12 cellular contexts compared by ENCODE assay signal in the genomic region with DNA sequence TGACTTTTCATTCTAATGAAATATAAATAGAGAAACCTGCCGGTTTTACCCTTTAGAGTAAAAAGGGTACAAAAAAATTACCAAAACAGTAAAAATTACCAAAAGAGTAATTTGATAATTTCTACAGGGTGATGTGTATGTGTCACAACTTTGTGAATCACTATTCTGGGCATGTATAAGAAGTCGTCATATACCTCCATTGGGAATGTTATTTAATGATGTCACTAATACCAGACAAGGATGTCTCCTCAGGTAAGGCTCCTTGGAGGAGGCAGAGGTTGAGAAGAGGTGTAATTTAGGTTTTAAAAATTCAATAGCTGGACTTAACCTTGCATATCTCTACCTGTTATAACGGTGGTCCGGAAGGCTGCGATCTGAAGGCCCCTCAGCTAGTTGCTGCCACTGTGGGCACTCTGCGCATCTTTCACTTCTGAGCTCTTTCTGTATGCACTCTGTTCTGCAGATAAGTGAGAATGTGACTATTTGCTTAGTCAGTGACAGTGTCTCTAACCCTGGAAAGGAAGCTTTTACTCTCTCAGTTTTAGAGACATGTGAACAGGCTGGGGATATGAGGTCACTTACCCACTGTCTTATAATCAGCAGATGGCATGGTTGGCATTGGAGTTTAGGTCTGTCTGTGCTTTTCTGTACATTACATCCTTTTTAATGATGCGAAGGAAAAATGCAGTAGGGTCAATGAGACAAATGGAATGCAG. TPM values are rescaled to one million over a fixed set of nuclear protein-coding genes. Genes with fewer than 3 reads are reported as not detected.
DNase-seq lines count a peak whose midpoint lies in the region; ATAC-seq and TF ChIP-seq lines count a peak whose summit lies in the region.
"Had no signal": no experiment of that assay in that cellular context is flagged by ENCODE, and none has a peak within 500 bp of the region (broad histone marks: within the 10 kb centered on the region; RNA-seq: fewer than 3 reads in every experiment).

No MANE protein-coding gene starts in this region.

- no peaks in the 10 kb centered on the region for H4K20me1 ChIP-seq in mammary epithelial cell (ENCODE audit: insufficient read depth, low read length)

- H3K4me3 ChIP-seq in mammary epithelial cell (replicated peaks in 1 of 3; ENCODE audit: insufficient read depth in 1 of 3, low read depth in 2 of 3, low read length in 3 of 3): no peak overlapping the region
- no peak overlapping the region for H3K4me3 ChIP-seq in lower leg skin (ENCODE audit: low read depth, poor library complexity, severe bottlenecking)

- 95% methylated on average over 7 of the region's 7 CpGs for WGBS in mammary epithelial cell (ENCODE audit: low coverage, missing lambda C conversion rate)
- 92 to 94% methylated on average over 7 of the region's 7 CpGs for WGBS in lower leg skin, 2 donors

- TF ChIP-seq POLR2A in lower leg skin (IDR thresholded peaks at IDR 0.05): no peak

- H3K27me3 Mint-ChIP-seq in MCF 10A (ENCODE audit: insufficient read depth, unreplicated experiment) (no peaks in the 10 kb centered on the region), glutamatergic neuron (ENCODE audit: unreplicated experiment) (peaks cover 21% of the 10 kb centered on the region)
- no peaks in the 10 kb centered on the region for H3K27me3 Mint-ChIP-seq in activated CD8-positive, alpha-beta T cell treated with anti-CD3 and anti-CD28 coated beads for 36 hours
- peaks cover 8% of the 10 kb centered on the region for H3K27me3 Mint-ChIP-seq in stimulated activated naive CD8-positive, alpha-beta T cell treated with anti-CD3 and anti-CD28 coated beads, Interleukin-15, amount 100 ng/mL, for 72 hours

- DNase-seq in MCF 10A (ENCODE audit: unreplicated experiment) (no peak), mammary epithelial cell (no peak), glutamatergic neuron (no peak), lower leg skin (ENCODE audit: low spot score in 2 of 2) (no peak), AG08395 (ENCODE audit: low spot score) (no peak)
- DNase-seq in activated CD8-positive, alpha-beta T cell treated with anti-CD3 and anti-CD28 coated beads for 36 hours: peak; percentile 10
- no peak for DNase-seq in stimulated activated naive CD8-positive, alpha-beta T cell treated with anti-CD3 and anti-CD28 coated beads, Interleukin-15, amount 100 ng/mL, for 72 hours
- DNase-seq: NCI-H446 had no signal

- H3K4me2 ChIP-seq in mammary epithelial cell (ENCODE audit: insufficient read depth, low read depth, low read length): no peak overlapping the region

- no peak overlapping the region for H3K27ac Mint-ChIP-seq in MCF 10A (ENCODE audit: low read depth, unreplicated experiment)
- H3K27ac Mint-ChIP-seq in activated CD8-positive, alpha-beta T cell treated with anti-CD3 and anti-CD28 coated beads for 36 hours: peak overlapping the region; percentile 71
- H3K27ac Mint-ChIP-seq in glutamatergic neuron (ENCODE audit: unreplicated experiment): no peak overlapping the region
- no peak overlapping the region for H3K27ac Mint-ChIP-seq in stimulated activated naive CD8-positive, alpha-beta T cell treated with anti-CD3 and anti-CD28 coated beads, Interleukin-15, amount 100 ng/mL, for 72 hours

- peak; percentile 27 for ATAC-seq in activated CD8-positive, alpha-beta T cell treated with anti-CD3 and anti-CD28 coated beads for 36 hours
- peak; percentile 30 for ATAC-seq in stimulated activated naive CD8-positive, alpha-beta T cell treated with anti-CD3 and anti-CD28 coated beads, Interleukin-15, amount 100 ng/mL, for 72 hours
- no peak for ATAC-seq in GM21576 (IDR thresholded peaks at IDR 0.05; ENCODE audit: unreplicated experiment)

- H3K79me2 ChIP-seq in mammary epithelial cell (ENCODE audit: insufficient read depth, low read length): no peaks in the 10 kb centered on the region

- no TSS peak for BruUV-seq in MCF 10A (replicated peaks; lab: Mats Ljungman, UMichigan)
- BruUV-seq in mammary epithelial cell (replicated peaks; lab: Mats Ljungman, UMichigan): no TSS peak

- H3K9me3 Mint-ChIP-seq in MCF 10A (ENCODE audit: unreplicated experiment) (no peaks in the 10 kb centered on the region), glutamatergic neuron (ENCODE audit: unreplicated experiment) (peaks cover 8% of the 10 kb centered on the region)
- no peaks in the 10 kb centered on the region for H3K9me3 Mint-ChIP-seq in activated CD8-positive, alpha-beta T cell treated with anti-CD3 and anti-CD28 coated beads for 36 hours
- H3K9me3 Mint-ChIP-seq in stimulated activated naive CD8-positive, alpha-beta T cell treated with anti-CD3 and anti-CD28 coated beads, Interleukin-15, amount 100 ng/mL, for 72 hours: no peaks in the 10 kb centered on the region

- H2AFZ ChIP-seq in mammary epithelial cell (ENCODE audit: low read depth, low read length): no peak overlapping the region

- H3K27ac ChIP-seq in mammary epithelial cell (ENCODE audit: insufficient read depth, low read depth, low read length): no peak overlapping the region
- H3K27ac ChIP-seq: BLaER1, SJCRH30 had no signal

- peaks cover 20% of the 10 kb centered on the region for H3K4me1 ChIP-seq in mammary epithelial cell (ENCODE audit: insufficient read depth, low read length)
- H3K4me1 ChIP-seq: SJCRH30 had no signal

- CTCF ChIA-PET in MCF 10A (lab: Yijun Ruan, JAX): interaction anchor here (0.5 to 0.7 kb wide), 2 partner anchors 32 to 380 kb away, joined by 3 read pairs; no protein-coding TSS in a partner anchor
- CTCF ChIA-PET in mammary epithelial cell (lab: Charles Lee; ENCODE audit: low non-redundant PET): no interaction called here
- CTCF ChIA-PET in activated CD8-positive, alpha-beta T cell treated with anti-CD3 and anti-CD28 coated beads for 36 hours (lab: Charles Lee): interaction anchor here (1.6 kb wide), 1 partner anchor 121 kb away, joined by 7 read pairs; no protein-coding TSS in a partner anchor

- intact Hi-C loops in MCF 10A (cut with micrococcal nuclease): loop anchor here (5.0 kb wide), 2 partner anchors 73 to 273 kb away; partner anchors contain the start of genes NUCB2 and RPS13
- intact Hi-C loops in mammary epithelial cell (cut with micrococcal nuclease): loop anchor here (5.0 to 10.0 kb wide), 3 partner anchors 38 to 276 kb away; partner anchors contain the start of gene RPS13
- intact Hi-C loops in activated CD8-positive, alpha-beta T cell treated with anti-CD3 and anti-CD28 coated beads for 36 hours (cut with micrococcal nuclease): loop anchor here (5.0 kb wide), 3 partner anchors 53 to 118 kb away; partner anchors contain the start of gene NUCB2
- intact Hi-C loops in lower leg skin (cut with DNase I; ENCODE audit: low total_unique reads): loop anchor here (5.0 kb wide), 1 partner anchor 113 kb away; no protein-coding TSS in a partner anchor

- TF ChIP-seq CTCF in MCF 10A (IDR thresholded peaks at IDR 0.05; ENCODE audit: unreplicated experiment) (no peak), mammary epithelial cell (conservative IDR thresholded peaks at IDR 0.05 in 1 of 2, IDR thresholded peaks at IDR 0.05 in 1 of 2; ENCODE audit: extremely low read depth in 1 of 2, insufficient read depth in 1 of 2, low read depth in 1 of 2, low read length in 2 of 2) (no peak), glutamatergic neuron (IDR thresholded peaks at IDR 0.05; ENCODE audit: partially characterized antibody, unreplicated experiment) (no peak), lower leg skin (IDR thresholded peaks at IDR 0.05) (no peak)
- TF ChIP-seq CTCF in activated CD8-positive, alpha-beta T cell treated with anti-CD3 and anti-CD28 coated beads for 36 hours (IDR thresholded peaks at IDR 0.05): no peak

- H3K4me1 Mint-ChIP-seq in MCF 10A (ENCODE audit: insufficient read depth, unreplicated experiment) (peaks cover 5% of the 10 kb centered on the region), glutamatergic neuron (ENCODE audit: low read depth, unreplicated experiment) (peaks cover 11% of the 10 kb centered on the region)
- peaks cover 34% of the 10 kb centered on the region for H3K4me1 Mint-ChIP-seq in activated CD8-positive, alpha-beta T cell treated with anti-CD3 and anti-CD28 coated beads for 36 hours (ENCODE audit: low read depth)
- peaks cover 45% of the 10 kb centered on the region for H3K4me1 Mint-ChIP-seq in stimulated activated naive CD8-positive, alpha-beta T cell treated with anti-CD3 and anti-CD28 coated beads, Interleukin-15, amount 100 ng/mL, for 72 hours

- no peaks in the 10 kb centered on the region for H3K27me3 ChIP-seq in mammary epithelial cell (ENCODE audit: insufficient read depth, low read length)
- H3K27me3 ChIP-seq: SJCRH30 had no signal

- H3K36me3 Mint-ChIP-seq in MCF 10A (ENCODE audit: insufficient read depth, unreplicated experiment) (peaks cover 4% of the 10 kb centered on the region), glutamatergic neuron (ENCODE audit: unreplicated experiment) (no peaks in the 10 kb centered on the region)
- peaks cover 6% of the 10 kb centered on the region for H3K36me3 Mint-ChIP-seq in activated CD8-positive, alpha-beta T cell treated with anti-CD3 and anti-CD28 coated beads for 36 hours (ENCODE audit: low read depth)

- POLR2A ChIA-PET in MCF 10A (lab: Yijun Ruan, JAX): no interaction called here
- POLR2A ChIA-PET in activated CD8-positive, alpha-beta T cell treated with anti-CD3 and anti-CD28 coated beads for 36 hours (lab: Charles Lee): interaction anchor here (1.1 to 2.0 kb wide), 2 partner anchors 75 to 272 kb away, joined by 3 to 7 read pairs; partner anchors contain the start of gene NUCB2

- in situ Hi-C loops in mammary epithelial cell (cut with MboI; ENCODE audit: low sequenced_read_pairs in 2 of 2): loop anchor here in 1 of 2 donors (25.0 kb wide), 1 partner anchor 113 kb away; no protein-coding TSS in a partner anchor

- no peaks in the 10 kb centered on the region for H3K36me3 ChIP-seq in mammary epithelial cell (ENCODE audit: insufficient read depth, low read length)
- H3K36me3 ChIP-seq: SJCRH30 had no signal

- H3K4me3 Mint-ChIP-seq in MCF 10A (ENCODE audit: unreplicated experiment) (peak overlapping the region; percentile 75), glutamatergic neuron (ENCODE audit: unreplicated experiment) (peak overlapping the region; percentile 90)
- peak overlapping the region; percentile 87 for H3K4me3 Mint-ChIP-seq in activated CD8-positive, alpha-beta T cell treated with anti-CD3 and anti-CD28 coated beads for 36 hours
- peak overlapping the region; percentile 86 to 90 for H3K4me3 Mint-ChIP-seq in stimulated activated naive CD8-positive, alpha-beta T cell treated with anti-CD3 and anti-CD28 coated beads, Interleukin-15, amount 100 ng/mL, for 72 hours

- no peaks in the 10 kb centered on the region for H3K9me3 ChIP-seq in mammary epithelial cell (replicated peaks; ENCODE audit: insufficient read depth, low read length)
- H3K9me3 ChIP-seq: SJCRH30 had no signal

- dilution Hi-C loops in mammary epithelial cell (cut with HindIII; ENCODE audit: low sequenced_read_pairs): no loop called here

- no peak overlapping the region for H3K9ac ChIP-seq in mammary epithelial cell (ENCODE audit: insufficient read depth, low read length)
- H3K9ac ChIP-seq: BLaER1 had no signal

RNA-seq across cellular contexts. Expression of gene NCR3LG1, which starts 1.0 kb away (rescaled TPM):
- 13.6 and 14.2 TPM in 2 replicates for total RNA-seq in MCF 10A (2022)
- total RNA-seq in mammary epithelial cell: 10 to 100 TPM in 1 of 2 donors, 1 to 10 TPM in 1; 8.7 to 10.1 TPM
- 2.3 TPM for polyA plus RNA-seq in mammary epithelial cell
- 7.5 TPM for polyA minus RNA-seq in mammary epithelial cell
- total RNA-seq in activated CD8-positive, alpha-beta T cell treated with anti-CD3 and anti-CD28 coated beads for 36 hours: 1 to 10 TPM; 3.4 to 4.2 TPM
- 0.51 TPM for total RNA-seq in glutamatergic neuron (ENCODE audit: unreplicated experiment)
- total RNA-seq in lower leg skin: 1 to 10 TPM; 4.6 to 6.5 (median 5.3) TPM

RNA-seq across cellular contexts. Expression of gene KCNJ11, which starts 37.8 kb away (rescaled TPM):
- total RNA-seq in MCF 10A (2022) (0.54 TPM in 1 of 2 replicates, not detected in the other), mammary epithelial cell (not detected), glutamatergic neuron (ENCODE audit: unreplicated experiment) (1.2 TPM), lower leg skin (10 to 100 TPM in 1 of 4 donors, 1 to 10 TPM in 3; 2.0 to 20.5 (median 4.7) TPM)
- polyA plus RNA-seq in mammary epithelial cell: 0.06 TPM
- not detected for polyA minus RNA-seq in mammary epithelial cell
- 1 to 10 TPM; 1.2 to 2.4 TPM for total RNA-seq in activated CD8-positive, alpha-beta T cell treated with anti-CD3 and anti-CD28 coated beads for 36 hours
- total RNA-seq: M059J had no signal
